ENCODE assay signal across 21 cellular contexts in the genomic region with DNA sequence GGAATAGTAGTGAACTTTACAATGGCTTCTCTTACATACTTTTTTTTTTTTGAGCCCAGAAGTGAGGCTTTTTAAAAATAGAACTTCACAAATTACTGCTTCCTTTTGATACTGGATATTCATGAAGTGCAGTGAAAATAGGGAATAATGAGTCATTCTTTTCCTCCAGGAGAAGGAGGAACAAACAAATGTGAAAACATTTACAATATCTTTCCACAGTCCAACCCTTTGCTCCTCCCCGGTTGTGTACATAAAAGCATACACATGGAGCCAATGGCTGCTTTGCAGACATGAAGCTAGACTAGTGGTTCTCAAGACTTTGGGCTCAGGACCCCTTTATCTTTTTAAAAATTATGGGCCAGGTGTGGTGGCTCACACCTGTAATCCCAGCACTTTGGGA.
"Had no signal": no experiment of that assay in that cellular context is flagged by ENCODE, and none has a peak within 500 bp of the region (broad histone marks: within the 10 kb centered on the region; RNA-seq: fewer than 3 reads in every experiment).

No MANE protein-coding gene starts in this region.

- H2AFZ ChIP-seq: hepatocyte had no signal

- DNase-seq: effector CD4-positive, alpha-beta T cell; endodermal cell; head of caudate nucleus; kidney; left cardiac atrium; left ventricle myocardium superior; natural killer cell; ovary; right cardiac atrium; spleen; stimulated activated CD4-positive, alpha-beta T cell treated with anti-CD3 and anti-CD28 coated beads, Interleukin-15, amount 100 ng/mL, for 24 hours; stimulated activated CD4-positive, alpha-beta T cell treated with anti-CD3 and anti-CD28 coated beads, Interleukin-1b, Interleukin-23, amount 100 ng/mL, for 48 hours; stimulated activated CD4-positive, alpha-beta T cell treated with anti-CD3 and anti-CD28 coated beads, Interleukin-4, amount 100 ng/mL, for 4 hours; stimulated activated naive B cell treated with anti-CD40 and anti-IgM and Interleukin-4, amounts not matched to agents 10 μg/mL and 1 μg/mL and 100 μg/mL, for 72 hours; stimulated activated naive CD8-positive, alpha-beta T cell treated with anti-CD3 and anti-CD28 coated beads, Interleukin-15, amount 100 ng/mL, for 72 hours; testis; upper lobe of right lung had no signal

- H3K4me2 ChIP-seq: hepatocyte had no signal

- H3K4me1 ChIP-seq: spleen, testis, tibial nerve, upper lobe of right lung, vagina had no signal

- H3K27me3 ChIP-seq: hepatocyte, ovary, testis, tibial nerve, upper lobe of right lung, vagina had no signal

- ATAC-seq: left cardiac atrium; left ventricle myocardium superior; natural killer cell; right cardiac atrium; stimulated activated naive B cell treated with anti-CD40 and anti-IgM and Interleukin-4, amounts not matched to agents 10 μg/mL and 1 μg/mL and 100 μg/mL, for 72 hours; stimulated activated naive CD8-positive, alpha-beta T cell treated with anti-CD3 and anti-CD28 coated beads, Interleukin-15, amount 100 ng/mL, for 72 hours; upper lobe of right lung had no signal

- H3K79me2 ChIP-seq: hepatocyte had no signal

- H3K4me3 ChIP-seq: hepatocyte, lung, ovary, spleen, testis, tibial nerve, upper lobe of right lung, vagina had no signal

- H3K27ac ChIP-seq: hepatocyte, ovary, spleen, testis, tibial nerve, upper lobe of right lung, vagina had no signal

- H3K36me3 ChIP-seq: ovary, spleen, upper lobe of right lung, vagina had no signal

- FAIRE-seq: kidney had no signal

- H3K9me3 ChIP-seq: ovary, spleen, testis, tibial nerve, upper lobe of right lung, vagina had no signal
